19 cellular contexts compared by ENCODE assay signal in genomic region chr12:29698756-29699155, GRCh38.
A peak's percentile ranks its signal among the peaks of the same experiment; 100 is the strongest.
DNase-seq lines count a peak whose midpoint lies in the region; ATAC-seq and TF ChIP-seq lines count a peak whose summit lies in the region.
"Had no signal": no experiment of that assay in that cellular context is flagged by ENCODE, and none has a peak within 500 bp of the region (broad histone marks: within the 10 kb centered on the region; RNA-seq: fewer than 3 reads in every experiment).

No MANE protein-coding gene starts in this region.

- no peaks in the 10 kb centered on the region for H3K27me3 ChIP-seq in GM23338 (ENCODE audit: insufficient read depth)

- peak overlapping the region; percentile 25; the same call in 2 of the 3 replicates for H3K4me3 Mint-ChIP-seq in GM23338
- no peak overlapping the region for H3K4me3 Mint-ChIP-seq in nephron progenitor cell

- H3K36me3 ChIP-seq in GM23338 (ENCODE audit: insufficient read depth), result no peaks in the 10 kb centered on the region
- H3K36me3 ChIP-seq in SK-N-MC (ENCODE audit: insufficient read depth, low read length), result no peaks in the 10 kb centered on the region
- H3K36me3 ChIP-seq: HAP-1 had no signal

- H3K27me3 Mint-ChIP-seq in GM23338 (ENCODE audit: insufficient read depth, low read depth, poor library complexity) (no peaks in the 10 kb centered on the region), nephron progenitor cell (ENCODE audit: low read depth, poor library complexity) (peaks cover 11% of the 10 kb centered on the region)

- ATAC-seq in GM23338, result peak; percentile 77
- no peak for ATAC-seq in GM21619 (IDR thresholded peaks at IDR 0.05; ENCODE audit: unreplicated experiment)

- H3K27ac Mint-ChIP-seq in GM23338, result peak overlapping the region; percentile 17; the same call in 1 of the 2 replicates
- peak overlapping the region; percentile 10 for H3K27ac Mint-ChIP-seq in nephron progenitor cell

- no peaks in the 10 kb centered on the region for H3K9me2 ChIP-seq in GM23338 (ENCODE audit: insufficient read depth)

- H3K9me3 Mint-ChIP-seq in GM23338, result no peaks in the 10 kb centered on the region
- H3K9me3 Mint-ChIP-seq in nephron progenitor cell, result no peaks in the 10 kb centered on the region

- DNase-seq in GM23338 (ENCODE audit: low spot score) (peak; percentile 54), SK-N-MC (ENCODE audit: low read depth, low spot score) (peak; percentile 52), fibroblast of peridontal ligament (ENCODE audit: extremely low read depth) (peak; percentile 30), nephron progenitor cell (no peak), T-helper 1 cell (no peak), OCI-M1 (lab: John Stamatoyannopoulos, UW) (no peak)
- DNase-seq in stimulated activated naive CD4-positive, alpha-beta T cell treated with Interleukin-2 at 50 U/mL for 16 hours (lab: John Stamatoyannopoulos, UW), result no peak
- DNase-seq: DMS 273 treated with DMSO at 0.1 percent for 48 hours, GF-D8, NCI-H1048, NCI-H1436 treated with DMSO at 0.1 percent for 48 hours, NCI-H2029 treated with DMSO at 0.1 percent for 48 hours, NCI-H2171 treated with DMSO at 0.1 percent for 48 hours, NCI-H446 treated with DMSO at 0.1 percent for 48 hours, NCI-H748 treated with DMSO at 0.1 percent for 48 hours had no signal

- H3K36me3 Mint-ChIP-seq in GM23338 (ENCODE audit: low read depth) (peaks cover 7% of the 10 kb centered on the region; the same call in 2 of the 3 replicates), nephron progenitor cell (ENCODE audit: low read depth) (no peaks in the 10 kb centered on the region)

- H3K4me3 ChIP-seq in GM23338, result no peak overlapping the region
- H3K4me3 ChIP-seq in SK-N-MC, result no peak overlapping the region
- H3K4me3 ChIP-seq: HAP-1 had no signal

- H3K79me2 ChIP-seq in GM23338 (replicated peaks; ENCODE audit: insufficient read depth), result no peaks in the 10 kb centered on the region

- no peaks in the 10 kb centered on the region for H3F3A ChIP-seq in GM23338 (replicated peaks; ENCODE audit: low read depth)

- peaks cover 20% of the 10 kb centered on the region for H3K4me1 Mint-ChIP-seq in GM23338
- peaks cover 20% of the 10 kb centered on the region for H3K4me1 Mint-ChIP-seq in nephron progenitor cell

- peaks cover 13% of the 10 kb centered on the region for H3K4me1 ChIP-seq in GM23338 (ENCODE audit: insufficient read depth)
- H3K4me1 ChIP-seq: HAP-1 had no signal

- no peak overlapping the region for H3K4me2 ChIP-seq in GM23338
- H3K4me2 ChIP-seq: KMS-11 had no signal

- H3K27ac ChIP-seq in GM23338 (ENCODE audit: low read depth) (no peak overlapping the region), SK-N-MC (no peak overlapping the region)
- H3K27ac ChIP-seq: C4-2B, KMS-11 had no signal

- no peaks in the 10 kb centered on the region for H4K20me1 ChIP-seq in GM23338 (replicated peaks; ENCODE audit: insufficient read depth)

- no peak overlapping the region for H2AFZ ChIP-seq in GM23338

- TF ChIP-seq CTCF in GM23338 (conservative IDR thresholded peaks at IDR 0.05; ENCODE audit: low read depth in 2 of 2) (no peak), nephron progenitor cell (IDR thresholded peaks at IDR 0.05) (no peak)

- no peaks in the 10 kb centered on the region for H3K9me3 ChIP-seq in SK-N-MC (ENCODE audit: low read depth, low read length)
- H3K9me3 ChIP-seq: HAP-1 had no signal

- H3K9ac ChIP-seq in SK-N-MC (ENCODE audit: insufficient read length), result no peak overlapping the region
- H3K9ac ChIP-seq: KMS-11 had no signal

TF ChIP-seq in GM23338, 12 proteins besides CTCF, POLR2A, EP300 and RAD21 (continues in another document):
- TF ChIP-seq, protein P1, sequence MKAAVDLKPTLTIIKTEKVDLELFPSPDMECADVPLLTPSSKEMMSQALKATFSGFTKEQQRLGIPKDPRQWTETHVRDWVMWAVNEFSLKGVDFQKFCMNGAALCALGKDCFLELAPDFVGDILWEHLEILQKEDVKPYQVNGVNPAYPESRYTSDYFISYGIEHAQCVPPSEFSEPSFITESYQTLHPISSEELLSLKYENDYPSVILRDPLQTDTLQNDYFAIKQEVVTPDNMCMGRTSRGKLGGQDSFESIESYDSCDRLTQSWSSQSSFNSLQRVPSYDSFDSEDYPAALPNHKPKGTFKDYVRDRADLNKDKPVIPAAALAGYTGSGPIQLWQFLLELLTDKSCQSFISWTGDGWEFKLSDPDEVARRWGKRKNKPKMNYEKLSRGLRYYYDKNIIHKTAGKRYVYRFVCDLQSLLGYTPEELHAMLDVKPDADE (IDR thresholded peaks at IDR 0.05), result no peak
- TF ChIP-seq EZH2 (IDR thresholded peaks at IDR 0.05; ENCODE audit: low read depth, unreplicated experiment) (no peak), JUNB (IDR thresholded peaks at IDR 0.05; ENCODE audit: unreplicated experiment) (no peak), CREB1 (CRISPR knock-in tag; IDR thresholded peaks at IDR 0.05; ENCODE audit: low read depth) (no peak), EZH2phosphoT487 (IDR thresholded peaks at IDR 0.05; ENCODE audit: unreplicated experiment) (no peak), STAT1 (IDR thresholded peaks at IDR 0.05; ENCODE audit: unreplicated experiment) (no peak), ZNF114 (CRISPR knock-in tag; IDR thresholded peaks at IDR 0.05) (no peak), POLR2AphosphoS5 (IDR thresholded peaks at IDR 0.05; ENCODE audit: low read depth) (no peak), REST (IDR thresholded peaks at IDR 0.05; ENCODE audit: unreplicated experiment) (no peak), ZNF331 (CRISPR knock-in tag; IDR thresholded peaks at IDR 0.05; ENCODE audit: low read depth) (no peak), NANOG (IDR thresholded peaks at IDR 0.05; ENCODE audit: borderline replicate concordance) (no peak)

Comparison
In these comparisons a context has a peak if more than half of its experiments do, and no peak if none do; other contexts are left out.
1. DNase-seq: peak in GM23338 (single experiment), SK-N-MC (single experiment) and fibroblast of peridontal ligament (single experiment); none in nephron progenitor cell (single experiment), T-helper 1 cell (0 of 5), stimulated activated naive CD4-positive, alpha-beta T cell treated with Interleukin-2 at 50 U/mL for 16 hours (single experiment) and OCI-M1 (single experiment).